9 cellular contexts compared by ENCODE assay signal in the genomic region with DNA sequence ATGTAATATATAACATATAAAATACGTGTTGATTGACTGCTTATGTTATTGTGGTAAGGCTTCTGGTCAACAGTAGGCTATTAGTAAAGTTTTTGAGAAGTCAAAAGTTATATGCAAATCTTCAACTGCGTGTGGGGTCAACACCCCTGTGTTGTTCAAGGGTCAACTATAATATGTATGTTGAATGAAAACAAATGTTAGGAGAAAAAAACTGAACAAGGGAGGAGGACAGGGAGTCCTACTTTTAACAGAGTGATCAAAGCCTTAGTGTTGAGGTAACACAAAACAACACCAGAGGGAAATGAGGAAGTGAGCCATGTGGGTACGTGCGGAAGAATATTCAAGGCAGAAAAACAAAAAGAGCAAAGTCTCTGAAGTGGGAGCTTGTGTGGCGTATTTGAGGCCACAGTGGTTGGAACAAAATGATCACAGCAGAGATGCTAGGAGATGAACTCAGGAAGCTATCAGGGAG.
DNase-seq lines count a peak whose midpoint lies in the region; ATAC-seq, FAIRE-seq and TF ChIP-seq lines count a peak whose summit lies in the region.
"Had no signal": no experiment of that assay in that cellular context is flagged by ENCODE, and none has a peak within 500 bp of the region (broad histone marks: within the 10 kb centered on the region; RNA-seq: fewer than 3 reads in every experiment).

No MANE protein-coding gene starts in this region.

- H3K9ac ChIP-seq in MM.1S (ENCODE audit: low read length): no peak overlapping the region

- no peaks in the 10 kb centered on the region for H3F3A ChIP-seq in MM.1S (ENCODE audit: insufficient read depth, low read length)

- 69 to 78% (median 71%) methylated on average over 5 of the region's 5 CpGs for WGBS in small intestine, 3 donors

- peaks cover 26 to 37% (median 37%) of the 10 kb centered on the region in 3 donors for H3K4me1 Mint-ChIP-seq in CD8-positive, alpha-beta memory T cell

- peak overlapping the region; percentile 38 to 91 (median 74) for H3K27ac Mint-ChIP-seq in CD8-positive, alpha-beta memory T cell

- FAIRE-seq in small intestine (lab: Jason Lieb, UNC): no peak
- FAIRE-seq: pancreas had no signal

- no peaks in the 10 kb centered on the region for H3K9me2 ChIP-seq in MM.1S (replicated peaks; ENCODE audit: insufficient read depth, low read length)

- H3K9me3 ChIP-seq in CD8-positive, alpha-beta memory T cell (ENCODE audit: low read length): no peaks in the 10 kb centered on the region
- H3K9me3 ChIP-seq in MM.1S (replicated peaks; ENCODE audit: insufficient read depth, low read length) (no peaks in the 10 kb centered on the region), small intestine (ENCODE audit: control insufficient read depth, low read depth) (no peaks in the 10 kb centered on the region)
- H3K9me3 ChIP-seq: pancreas had no signal

- peaks cover 0 to 3% (median 0%) of the 10 kb centered on the region in 3 donors for H3K36me3 Mint-ChIP-seq in CD8-positive, alpha-beta memory T cell

- H3K27ac ChIP-seq in CD8-positive, alpha-beta memory T cell (ENCODE audit: low read depth, low read length): peak overlapping the region; percentile 10
- H3K27ac ChIP-seq in MM.1S (ENCODE audit: low read length) (peak overlapping the region; percentile 42; the same call in 1 of the 2 replicates), small intestine (ENCODE audit: low read depth in 1 of 2, low read length in 1 of 2) (peak overlapping the region in 1 of 2 donors; percentile 68)
- H3K27ac ChIP-seq: pancreas had no signal

- H2AFZ ChIP-seq in MM.1S (ENCODE audit: low read length): no peak overlapping the region

- H3K27me3 Mint-ChIP-seq in CD8-positive, alpha-beta memory T cell: peaks cover 0 to 1% of the 10 kb centered on the region in 2 donors

- CTCF ChIA-PET in CD8-positive, alpha-beta memory T cell (lab: Charles Lee): interaction anchor here (0.8 to 1.1 kb wide), 4 partner anchors 46 to 64 kb away, joined by 3 read pairs; a partner anchor contains a TSS

- peak in 3 of 5 donors; percentile 66 to 91 (median 74) for DNase-seq in CD8-positive, alpha-beta memory T cell
- DNase-seq in MM.1S (peak; percentile 23), activated T-cell treated with anti-CD3 and anti-CD28 coated beads for 1 hour (ENCODE audit: low read depth) (peak; percentile 18), small intestine (peak; percentile 12), amniotic stem cell (lab: John Stamatoyannopoulos, UW) (no peak), NCI-H1930 (lab: John Stamatoyannopoulos, UW) (no peak), NCI-H510A (lab: John Stamatoyannopoulos, UW) (no peak)
- DNase-seq: pancreas had no signal

- no peaks in the 10 kb centered on the region for H3K27me3 ChIP-seq in CD8-positive, alpha-beta memory T cell (ENCODE audit: insufficient read depth, low read length, poor library complexity, severe bottlenecking)
- H3K27me3 ChIP-seq in MM.1S (replicated peaks; ENCODE audit: insufficient read depth, low read length) (no peaks in the 10 kb centered on the region), small intestine (ENCODE audit: control insufficient read depth in 2 of 2, insufficient read depth in 2 of 2, low read length in 2 of 2) (no peaks in the 10 kb centered on the region)
- H3K27me3 ChIP-seq: pancreas had no signal

- peaks cover 43% of the 10 kb centered on the region for H3K79me2 ChIP-seq in MM.1S (ENCODE audit: low read length)

- H4K20me1 ChIP-seq in MM.1S (ENCODE audit: insufficient read depth, low read length): no peaks in the 10 kb centered on the region

- no peaks in the 10 kb centered on the region for H3K36me3 ChIP-seq in CD8-positive, alpha-beta memory T cell (ENCODE audit: insufficient read depth, low read length)
- no peaks in the 10 kb centered on the region for H3K36me3 ChIP-seq in MM.1S (replicated peaks; ENCODE audit: insufficient read depth, low read length)
- H3K36me3 ChIP-seq in small intestine (ENCODE audit: control insufficient read depth in 2 of 2, insufficient read depth in 2 of 2, low read length in 2 of 2): no peaks in the 10 kb centered on the region
- H3K36me3 ChIP-seq: pancreas had no signal

- H3K4me2 ChIP-seq in MM.1S (ENCODE audit: low read depth, low read length): peak overlapping the region; percentile 7; the same call in 1 of the 2 replicates

- H3K4me3 Mint-ChIP-seq in CD8-positive, alpha-beta memory T cell: peak overlapping the region; percentile 0 to 78 (median 60)

- ATAC-seq in GM21529 (IDR thresholded peaks at IDR 0.05; ENCODE audit: unreplicated experiment): peak; percentile 92

- H3K9me3 Mint-ChIP-seq in CD8-positive, alpha-beta memory T cell: no peaks in the 10 kb centered on the region

- H3K4me1 ChIP-seq in CD8-positive, alpha-beta memory T cell (ENCODE audit: insufficient read depth, low read length): peaks cover 29% of the 10 kb centered on the region
- peaks cover 7% of the 10 kb centered on the region; the same call in 1 of the 2 replicates for H3K4me1 ChIP-seq in MM.1S (ENCODE audit: low read length)
- no peaks in the 10 kb centered on the region for H3K4me1 ChIP-seq in small intestine (ENCODE audit: control insufficient read depth in 2 of 2, insufficient read depth in 1 of 2, low read depth in 1 of 2, low read length in 1 of 2)

- peak overlapping the region; percentile 23 for H3K4me3 ChIP-seq in CD8-positive, alpha-beta memory T cell (ENCODE audit: low read length)
- H3K4me3 ChIP-seq in MM.1S (ENCODE audit: low read length) (no peak overlapping the region), small intestine (ENCODE audit: low read depth in 1 of 2, low read length in 2 of 2) (no peak overlapping the region)
- H3K4me3 ChIP-seq: pancreas had no signal

- POLR2A ChIA-PET in CD8-positive, alpha-beta memory T cell (lab: Charles Lee): interaction anchor here (1.5 kb wide), 1 partner anchor 63 kb away, joined by 4 read pairs; a partner anchor contains a TSS

- TF ChIP-seq CTCF in MM.1S (IDR thresholded peaks at IDR 0.05; ENCODE audit: low read length): no peak

Comparison
In these comparisons a context has a peak if more than half of its experiments do, and no peak if none do; other contexts are left out.
1. DNase-seq: peak in CD8-positive, alpha-beta memory T cell (3 of 5), MM.1S (single experiment), activated T-cell treated with anti-CD3 and anti-CD28 coated beads for 1 hour (single experiment) and small intestine (single experiment); none in amniotic stem cell (single experiment), NCI-H1930 (0 of 2) and NCI-H510A (single experiment).